8 cellular contexts compared by ENCODE assay signal in the genomic region with DNA sequence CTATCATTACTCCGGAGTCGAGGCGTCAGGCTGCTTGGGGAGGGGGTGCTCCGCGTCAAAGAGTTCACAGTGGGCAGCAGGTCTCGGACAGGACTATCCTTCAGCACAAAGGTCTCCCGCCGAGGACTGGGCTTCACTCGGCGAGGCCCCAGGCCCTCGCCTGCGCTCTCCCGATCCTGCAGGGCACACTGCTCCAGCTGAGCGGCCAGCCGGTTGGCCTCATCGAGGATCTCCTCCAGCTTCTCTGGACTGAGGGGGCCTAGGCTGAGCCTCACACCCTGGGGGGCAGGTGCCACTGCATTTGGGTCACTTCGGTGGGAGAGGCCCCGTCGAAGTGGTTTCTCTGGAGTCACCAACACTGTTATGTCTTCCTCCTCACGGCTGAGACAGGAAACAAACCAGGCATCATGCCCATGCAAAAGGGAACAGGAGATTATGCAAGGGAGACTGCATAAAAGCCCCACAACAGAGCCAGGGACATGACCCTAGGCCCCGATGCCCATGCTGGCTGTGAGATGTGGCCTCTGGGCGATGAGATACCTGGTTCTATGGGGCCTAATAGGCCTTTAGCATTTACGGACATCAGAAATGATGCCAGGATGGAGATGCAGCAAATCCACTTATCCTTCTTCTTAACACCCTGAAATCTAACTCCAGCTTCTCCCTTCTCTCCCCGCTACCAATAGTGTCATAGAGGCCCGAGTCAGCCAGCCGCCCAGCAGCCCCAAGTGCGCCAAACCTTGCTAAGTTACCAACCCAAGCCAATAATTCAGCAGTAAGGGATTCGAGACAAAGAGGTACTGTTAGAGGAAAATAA. TPM values are rescaled to one million over a fixed set of nuclear protein-coding genes. Genes with fewer than 3 reads are reported as not detected.
DNase-seq lines count a peak whose midpoint lies in the region; ATAC-seq and TF ChIP-seq lines count a peak whose summit lies in the region.

No MANE protein-coding gene starts in this region.

- H3F3A ChIP-seq in GM23248 (ENCODE audit: insufficient read depth) = peaks cover 7% of the 10 kb centered on the region

- H3K27me3 ChIP-seq in GM23248 (replicated peaks; ENCODE audit: insufficient read depth) (no peaks in the 10 kb centered on the region), esophagus squamous epithelium (no peaks in the 10 kb centered on the region)

- ATAC-seq in GM21737 (IDR thresholded peaks at IDR 0.05; ENCODE audit: unreplicated experiment) = no peak

- H3K4me3 ChIP-seq in GM23248 = peak overlapping the region; percentile 84
- H3K4me3 ChIP-seq in esophagus squamous epithelium = peak overlapping the region; percentile 41 to 75 (median 69)
- peak overlapping the region; percentile 69 for H3K4me3 ChIP-seq in skeletal muscle cell (ENCODE audit: low read depth, low read length)

- H3K9me2 ChIP-seq in GM23248 (ENCODE audit: insufficient read depth) = no peaks in the 10 kb centered on the region

- H2AFZ ChIP-seq in GM23248 = peak overlapping the region; percentile 97; the same call in 1 of the 2 replicates

- H3K9me3 ChIP-seq in GM23248 (ENCODE audit: low read depth) (no peaks in the 10 kb centered on the region), esophagus squamous epithelium (no peaks in the 10 kb centered on the region)

- intact Hi-C loops in esophagus squamous epithelium (cut with DNase I) = no loop called here

- H3K4me1 ChIP-seq in GM23248 (ENCODE audit: insufficient read depth) (peaks cover 5% of the 10 kb centered on the region), esophagus squamous epithelium (peaks cover 14 to 58% (median 25%) of the 10 kb centered on the region in 3 donors)

- peak overlapping the region; percentile 95 for H3K4me2 ChIP-seq in GM23248 (ENCODE audit: unreplicated experiment)

- H3K36me3 ChIP-seq in GM23248 (ENCODE audit: low read depth) (no peaks in the 10 kb centered on the region), esophagus squamous epithelium (peaks cover 0 to 25% (median 0%) of the 10 kb centered on the region in 3 donors)

- peak; percentile 27 for DNase-seq in GM23248
- DNase-seq in RPMI7951 (ENCODE audit: low read depth) = peak; percentile 35
- no peak for DNase-seq in esophagus squamous epithelium (lab: John Stamatoyannopoulos, UW)
- no peak for DNase-seq in skeletal muscle cell (ENCODE audit: low read depth)
- no peak for DNase-seq in NCI-H345 treated with DMSO at 0.1 percent for 48 hours (lab: John Stamatoyannopoulos, UW; ENCODE audit: unreplicated experiment)
- DNase-seq in NCI-H2081 treated with DMSO at 0.1 percent for 48 hours (lab: John Stamatoyannopoulos, UW) = no peak
- no peak for DNase-seq in stimulated activated CD4-positive, alpha-beta T cell treated with anti-CD3 and anti-CD28 coated beads, Interleukin-4, amount 100 ng/mL, for 24 hours

- peaks cover 20% of the 10 kb centered on the region for H3K79me2 ChIP-seq in GM23248 (ENCODE audit: insufficient read depth)

- TF ChIP-seq CTCF in esophagus squamous epithelium (IDR thresholded peaks at IDR 0.05) = no peak

- TF ChIP-seq POLR2A in esophagus squamous epithelium (IDR thresholded peaks at IDR 0.05) = no peak

- WGBS in GM23248 (ENCODE audit: low coverage in 1 of 2, low lambda C conversion rate in 2 of 2, missing lambda C conversion rate in 2 of 2), 2 experiments = 63 to 67% methylated on average over 23 to 28 of the region's 28 CpGs
- WGBS in esophagus squamous epithelium, 2 donors = 35 to 40% methylated on average over 6 to 8 of the region's 28 CpGs

- H3K27ac ChIP-seq in GM23248 (no peak overlapping the region), esophagus squamous epithelium (peak overlapping the region; percentile 79 to 92 (median 92))

- H3K9ac ChIP-seq in GM23248 = peak overlapping the region; percentile 83

- H4K20me1 ChIP-seq in GM23248 (ENCODE audit: insufficient read depth) = no peaks in the 10 kb centered on the region

- in situ Hi-C loops in GM23248 (cut with MboI) = no loop called here

RNA-seq across cellular contexts. Expression of gene PSRC1, which starts 1.1 kb away (rescaled TPM):
- 15.6 and 20.5 TPM in 2 replicates for total RNA-seq in GM23248 (2014; rRNA removed; shearing (Covaris generic))
- 11.6 and 15.3 TPM in 2 replicates for polyA plus RNA-seq in GM23248 (2016; fragmentation: Nextera tagmentation; extraction: Ambion mirVana)
- total RNA-seq in RPMI7951 (2014; rRNA removed; shearing (Covaris generic)) = 70.0 and 74.6 TPM in 2 replicates
- total RNA-seq in esophagus squamous epithelium = 10 to 100 TPM in 1 of 4 donors, 1 to 10 TPM in 3; 2.3 to 13.1 (median 8.7) TPM

RNA-seq across cellular contexts. Expression of gene MYBPHL, which starts 24.9 kb away (rescaled TPM):
- total RNA-seq in GM23248 (2014; rRNA removed; shearing (Covaris generic)) = not detected in 2 replicates
- not detected in 2 replicates for polyA plus RNA-seq in GM23248 (2016; fragmentation: Nextera tagmentation; extraction: Ambion mirVana)
- total RNA-seq in RPMI7951 (2014; rRNA removed; shearing (Covaris generic)) = not detected in 2 replicates
- not detected for total RNA-seq in esophagus squamous epithelium

RNA-seq across cellular contexts. Expression of gene CELSR2, which starts 32.5 kb away (rescaled TPM):
- 0.13 and 0.32 TPM in 2 replicates for total RNA-seq in GM23248 (2014; rRNA removed; shearing (Covaris generic))
- 0.11 and 0.25 TPM in 2 replicates for polyA plus RNA-seq in GM23248 (2016; fragmentation: Nextera tagmentation; extraction: Ambion mirVana)
- total RNA-seq in RPMI7951 (2014; rRNA removed; shearing (Covaris generic)) = 1.2 and 1.5 TPM in 2 replicates
- 10 to 100 TPM; 23.4 to 57.2 (median 39.9) TPM for total RNA-seq in esophagus squamous epithelium

Comparison
In these comparisons a context has a peak if more than half of its experiments do, and no peak if none do; other contexts are left out.
1. DNase-seq: peak in GM23248 (single experiment) and RPMI7951 (single experiment); none in esophagus squamous epithelium (single experiment), skeletal muscle cell (single experiment), NCI-H345 treated with DMSO at 0.1 percent for 48 hours (single experiment), NCI-H2081 treated with DMSO at 0.1 percent for 48 hours (single experiment) and stimulated activated CD4-positive, alpha-beta T cell treated with anti-CD3 and anti-CD28 coated beads, Interleukin-4, amount 100 ng/mL, for 24 hours (single experiment).
2. Peak in every context shown above with its lines, with median percentiles within 50 percentile points of each other: H3K4me3 ChIP-seq.